In genomic region chr11:119793335-119793984, GRCh38 we compare ENCODE assay signal across 21 cellular contexts.
DNase-seq lines count a peak whose midpoint lies in the region; ATAC-seq and TF ChIP-seq lines count a peak whose summit lies in the region.
"Had no signal": no experiment of that assay in that cellular context is flagged by ENCODE, and none has a peak within 500 bp of the region (broad histone marks: within the 10 kb centered on the region; RNA-seq: fewer than 3 reads in every experiment).

No MANE protein-coding gene starts in this region.

- H3K27me3 ChIP-seq in neuronal stem cell (ENCODE audit: control insufficient read depth in 3 of 3, insufficient read depth in 3 of 3, low read depth in 1 of 3, low read length in 3 of 3): peaks cover 0 to 40% (median 12%) of the 10 kb centered on the region in 3 experiments
- H3K27me3 ChIP-seq: adrenal gland, suprapubic skin had no signal

- no peak overlapping the region for H3K27ac ChIP-seq in neuronal stem cell (replicated peaks; ENCODE audit: low read length)
- H3K27ac ChIP-seq in OCI-LY7 (ENCODE audit: low read depth, low read length, poor library complexity, severe bottlenecking): no peak overlapping the region
- H3K27ac ChIP-seq: adrenal gland, C4-2B, coronary artery, esophagus squamous epithelium, prostate gland, suprapubic skin had no signal

- no peak overlapping the region for H3K14ac ChIP-seq in neuronal stem cell (ENCODE audit: low read length)

- H4K91ac ChIP-seq in neuronal stem cell (ENCODE audit: low read depth, low read length, poor library complexity): no peak overlapping the region

- H2AFZ ChIP-seq in neuronal stem cell (ENCODE audit: low read length): no peak overlapping the region
- no peak overlapping the region for H2AFZ ChIP-seq in OCI-LY7 (ENCODE audit: low read length)

- H2BK12ac ChIP-seq in neuronal stem cell (ENCODE audit: low read length): no peak overlapping the region

- peak overlapping the region; percentile 40 for H2AK5ac ChIP-seq in neuronal stem cell (ENCODE audit: low read depth, low read length)

- no peak overlapping the region for H2BK120ac ChIP-seq in neuronal stem cell (ENCODE audit: low read depth, low read length)

- H3K4me1 ChIP-seq in neuronal stem cell (ENCODE audit: control insufficient read depth in 2 of 2, insufficient read depth in 1 of 2, low read depth in 1 of 2, low read length in 2 of 2) (peaks cover 30 to 45% of the 10 kb centered on the region in 2 donors), OCI-LY7 (ENCODE audit: insufficient read depth, low read length, poor library complexity, severe bottlenecking) (no peaks in the 10 kb centered on the region)
- H3K4me1 ChIP-seq: adrenal gland, prostate gland had no signal

- TF ChIP-seq CTCF in AG09309 (IDR thresholded peaks at IDR 0.05; ENCODE audit: control insufficient read depth, insufficient read depth, low read depth, low read length, missing control alignments) (no peak), choroid plexus epithelial cell (conservative IDR thresholded peaks at IDR 0.05; ENCODE audit: low read depth, low read length) (no peak), OCI-LY7 (conservative IDR thresholded peaks at IDR 0.05; ENCODE audit: low read length) (no peak)

- H3K79me1 ChIP-seq in neuronal stem cell (ENCODE audit: low read depth, low read length): no peaks in the 10 kb centered on the region

- intact Hi-C loops in OCI-LY7 (cut with micrococcal nuclease; ENCODE audit: unreplicated experiment): no loop called here
- intact Hi-C loops in head of caudate nucleus (cut with DNase I): no loop called here

- H3K23ac ChIP-seq in neuronal stem cell (ENCODE audit: low read depth, low read length, poor library complexity): no peak overlapping the region

- ATAC-seq in HG03520 (IDR thresholded peaks at IDR 0.05; ENCODE audit: unreplicated experiment) (no peak), GM21717 (IDR thresholded peaks at IDR 0.05; ENCODE audit: unreplicated experiment) (no peak)
- ATAC-seq: activated T-cell treated with anti-CD3 and anti-CD28 coated beads, Interleukin-2, amount 50 U/mL, for 4 hours; T-helper 17 cell had no signal

- H3K4me2 ChIP-seq in neuronal stem cell (ENCODE audit: insufficient read depth, low read length, poor library complexity, severe bottlenecking): no peak overlapping the region
- no peak overlapping the region for H3K4me2 ChIP-seq in OCI-LY7 (ENCODE audit: low read length)

- POLR2A ChIA-PET in OCI-LY7 (lab: Charles Lee): no interaction called here

- H4K8ac ChIP-seq in neuronal stem cell (ENCODE audit: low read depth, low read length): no peak overlapping the region

- BruUV-seq in OCI-LY7 (replicated peaks; lab: Mats Ljungman, UMichigan): no TSS peak

- no peaks in the 10 kb centered on the region for H3K36me3 ChIP-seq in neuronal stem cell (replicated peaks in 1 of 2; ENCODE audit: control insufficient read depth in 2 of 2, insufficient read depth in 2 of 2, low read length in 2 of 2)
- H3K36me3 ChIP-seq in OCI-LY7 (ENCODE audit: insufficient read depth, low read length): no peaks in the 10 kb centered on the region
- H3K36me3 ChIP-seq: adrenal gland, esophagus squamous epithelium, prostate gland, suprapubic skin had no signal

- H3K9me2 ChIP-seq in OCI-LY7 (ENCODE audit: insufficient read depth, low read length): no peaks in the 10 kb centered on the region

- DNase-seq in AG09309 (ENCODE audit: low read depth) (peak; percentile 75), LHCN-M2 (ENCODE audit: low read depth) (peak; percentile 15), choroid plexus epithelial cell (ENCODE audit: low read depth) (peak; percentile 65), neuronal stem cell (ENCODE audit: low spot score) (no peak), OCI-LY7 (ENCODE audit: low spot score) (no peak), head of caudate nucleus (no peak)
- DNase-seq: activated CD4-positive, alpha-beta T cell treated with anti-CD3 and anti-CD28 coated beads for 48 hours; activated T-cell treated with anti-CD3 and anti-CD28 coated beads, Interleukin-2, amount 50 U/mL, for 4 hours; adrenal gland; esophagus squamous epithelium; KG1; kidney glomerular epithelial cell; NCI-H1694; NCI-H2171; T-helper 17 cell had no signal

- no peaks in the 10 kb centered on the region for H3K79me2 ChIP-seq in OCI-LY7 (ENCODE audit: insufficient read depth, low read depth, low read length)

- no peak overlapping the region for H2BK5ac ChIP-seq in neuronal stem cell (ENCODE audit: low read length)

- no peaks in the 10 kb centered on the region for H4K20me1 ChIP-seq in OCI-LY7 (ENCODE audit: insufficient read depth, low read length)

- WGBS in neuronal stem cell (ENCODE audit: extremely low coverage in 2 of 2, insufficient read length in 2 of 2, insufficient replicate concordance in 1 of 2), 2 donors: no CpG with 5 or more reads among the region's 10 CpGs

- CTCF ChIA-PET in OCI-LY7 (lab: Charles Lee; ENCODE audit: unreplicated experiment): no interaction called here

- H2BK15ac ChIP-seq in neuronal stem cell (ENCODE audit: low read length): no peak overlapping the region

- H3K4me3 ChIP-seq in AG09309 (ENCODE audit: control insufficient read depth, low read depth, low read length) (no peak overlapping the region), choroid plexus epithelial cell (ENCODE audit: low read depth, low read length) (no peak overlapping the region), neuronal stem cell (ENCODE audit: low read length in 2 of 2) (no peak overlapping the region), OCI-LY7 (ENCODE audit: low read depth, low read length, poor library complexity, severe bottlenecking) (no peak overlapping the region)
- H3K4me3 ChIP-seq: adrenal gland, coronary artery, esophagus squamous epithelium, prostate gland, suprapubic skin had no signal

- peak overlapping the region; percentile 40 for H3K18ac ChIP-seq in neuronal stem cell (ENCODE audit: low read length)

- no peak overlapping the region for H3K4ac ChIP-seq in neuronal stem cell (ENCODE audit: low read length)

- H3K9me3 ChIP-seq in neuronal stem cell (replicated peaks in 1 of 2; ENCODE audit: control insufficient read depth in 2 of 2, insufficient read depth in 1 of 2, low read depth in 1 of 2, low read length in 2 of 2) (no peaks in the 10 kb centered on the region), OCI-LY7 (ENCODE audit: low read length) (no peaks in the 10 kb centered on the region)
- H3K9me3 ChIP-seq: adrenal gland, esophagus squamous epithelium, prostate gland, suprapubic skin had no signal

- no peak overlapping the region for H3K9ac ChIP-seq in neuronal stem cell (ENCODE audit: low read depth, low read length, poor library complexity)

Comparison
In these comparisons a context has a peak if more than half of its experiments do, and no peak if none do; other contexts are left out.
1. DNase-seq: peak in AG09309 (single experiment), LHCN-M2 (single experiment) and choroid plexus epithelial cell (single experiment); none in neuronal stem cell (single experiment), OCI-LY7 (single experiment) and head of caudate nucleus (0 of 42).